13 cellular contexts compared by ENCODE assay signal in genomic region chr17:9285602-9286001, GRCh38.
"Had no signal": no experiment of that assay in that cellular context is flagged by ENCODE, and none has a peak within 500 bp of the region (broad histone marks: within the 10 kb centered on the region; RNA-seq: fewer than 3 reads in every experiment).

No MANE protein-coding gene starts in this region.

- H3K4me3 ChIP-seq: prostate gland, sigmoid colon had no signal

- H3K4me1 ChIP-seq: prostate gland had no signal

- DNase-seq: activated CD4-positive, alpha-beta T cell treated with anti-CD3 and anti-CD28 coated beads, Interleukin-2, amount 50 U/mL, for 1 hour; activated CD4-positive, CD25-positive, alpha-beta regulatory T cell; activated naive CD4-positive, alpha-beta T cell treated with anti-CD3 and anti-CD28 coated beads, Interleukin-2, amount 10 ng/mL, durations not matched to agents 7 days and 5 days; central memory CD4-positive, alpha-beta T cell; cortex of kidney; effector CD8-positive, alpha-beta T cell; hippocampal formation; kidney glomerular epithelial cell; naive thymus-derived CD4-positive, alpha-beta T cell; sigmoid colon; stimulated activated CD4-positive, alpha-beta T cell treated with anti-CD3 and anti-CD28 coated beads, Interleukin-4, amount 100 ng/mL, for 24 hours; stimulated activated naive CD8-positive, alpha-beta T cell treated with anti-CD3 and anti-CD28 coated beads, Interleukin-15, amount 100 ng/mL, for 72 hours had no signal

- H3K36me3 ChIP-seq: prostate gland, sigmoid colon had no signal

- H3K27me3 ChIP-seq: sigmoid colon had no signal

- H3K27ac ChIP-seq: prostate gland had no signal

- ATAC-seq: naive thymus-derived CD4-positive, alpha-beta T cell; stimulated activated naive CD8-positive, alpha-beta T cell treated with anti-CD3 and anti-CD28 coated beads, Interleukin-15, amount 100 ng/mL, for 72 hours had no signal

- H3K9me3 ChIP-seq: prostate gland, sigmoid colon had no signal
